Comparison of ENCODE assay signal across 2 cellular contexts in genomic region chr6:35178932-35179832, GRCh38.
TF ChIP-seq lines count a peak whose summit lies in the region.

No MANE protein-coding gene starts in this region.

TF ChIP-seq in HEK293, 187 proteins besides CTCF, POLR2A, EP300 and RAD21 (continued from another document):
- no peak for TF ChIP-seq ZNF692 (tag by site-specific recombination; IDR thresholded peaks at IDR 0.05)
- no peak for TF ChIP-seq GLI2 (tag by site-specific recombination; IDR thresholded peaks at IDR 0.05; ENCODE audit: borderline replicate concordance, low read depth)
- no peak for TF ChIP-seq ZNF16 (tag by site-specific recombination; IDR thresholded peaks at IDR 0.05; ENCODE audit: low read depth)
- TF ChIP-seq ZNF354C (tag by site-specific recombination; IDR thresholded peaks at IDR 0.05; ENCODE audit: borderline replicate concordance, low read depth), result no peak
- no peak for TF ChIP-seq PBX3 (CRISPR knock-in tag; IDR thresholded peaks at IDR 0.05)
- no peak for TF ChIP-seq ZNF2 (tag by site-specific recombination; IDR thresholded peaks at IDR 0.05)
- no peak for TF ChIP-seq ZNF37A (tag by site-specific recombination; IDR thresholded peaks at IDR 0.05)
- peak; percentile 81 for TF ChIP-seq ZIC2 (tag by site-specific recombination; IDR thresholded peaks at IDR 0.05)
- no peak for TF ChIP-seq REST (tag by site-specific recombination; IDR thresholded peaks at IDR 0.05)
- no peak for TF ChIP-seq ZNF670 (tag by site-specific recombination; IDR thresholded peaks at IDR 0.05; ENCODE audit: low read depth)
- TF ChIP-seq OSR2 (tag by site-specific recombination; IDR thresholded peaks at IDR 0.05), result no peak
- TF ChIP-seq IKZF3 (tag by site-specific recombination; IDR thresholded peaks at IDR 0.05), result no peak
- peak; percentile 82 for TF ChIP-seq EGR2 (tag by site-specific recombination; IDR thresholded peaks at IDR 0.05; ENCODE audit: low read depth)
- TF ChIP-seq SCRT2 (tag by site-specific recombination; IDR thresholded peaks at IDR 0.05), result 0 out of 2 replicates have a peak, but pooled peaks have one; percentile 12
- no peak for TF ChIP-seq ZSCAN4 (tag by site-specific recombination; IDR thresholded peaks at IDR 0.05)
- no peak for TF ChIP-seq ZFP41 (tag by site-specific recombination; IDR thresholded peaks at IDR 0.05; ENCODE audit: borderline replicate concordance)
- TF ChIP-seq ZNF449 (tag by site-specific recombination; IDR thresholded peaks at IDR 0.05), result no peak

TF ChIP-seq in WTC11, 78 proteins besides CTCF, POLR2A, EP300 and RAD21 (continued from another document):
- TF ChIP-seq E2F5 (CRISPR knock-in tag; IDR thresholded peaks at IDR 0.05), result no peak
- TF ChIP-seq AFF4 (CRISPR knock-in tag; IDR thresholded peaks at IDR 0.05; ENCODE audit: borderline replicate concordance), result no peak
- no peak for TF ChIP-seq TEAD1 (CRISPR knock-in tag; IDR thresholded peaks at IDR 0.05)
TF ChIP-seq in WTC11: peak in this region for 0.
